In genomic region chr22:41683052-41683451, GRCh38 we compare ENCODE assay signal across 8 cellular contexts. TPM values are rescaled to one million over a fixed set of nuclear protein-coding genes. Genes with fewer than 3 reads are reported as not detected.
DNase-seq lines count a peak whose midpoint lies in the region; ATAC-seq and TF ChIP-seq lines count a peak whose summit lies in the region.

No MANE protein-coding gene starts in this region.

- H3K4me3 Mint-ChIP-seq in H9 (peak overlapping the region; percentile 97 to 99), WTC11 (peak overlapping the region; percentile 98)

- H3K23ac ChIP-seq in H9 (ENCODE audit: insufficient read length, low read depth, low read length), result no peak overlapping the region

- H3K27ac Mint-ChIP-seq in H9, result peak overlapping the region; percentile 15 to 99 (median 98); a peak in 5 of 7 replicates
- H3K27ac Mint-ChIP-seq in WTC11, result peak overlapping the region; percentile 98

- no peak overlapping the region for H3K18ac ChIP-seq in H9 (ENCODE audit: insufficient read length, low read depth, low read length)

- peaks cover 9% of the 10 kb centered on the region in 2 experiments for H3K4me1 Mint-ChIP-seq in H9
- peaks cover 10% of the 10 kb centered on the region for H3K4me1 Mint-ChIP-seq in WTC11

- CTCF ChIA-PET in WTC11 (lab: Charles Lee), result interaction anchor here (1.2 kb wide), 1 partner anchor 14 kb away, joined by 5 read pairs; no protein-coding TSS in a partner anchor

- H2BK5ac ChIP-seq in H9 (ENCODE audit: insufficient read length, low read length), result no peak overlapping the region

- H2AFZ ChIP-seq in H9 (ENCODE audit: low read length) (no peak overlapping the region), smooth muscle cell (ENCODE audit: low read depth) (no peak overlapping the region)

- H3K27me3 ChIP-seq in H9 (ENCODE audit: insufficient read depth, low read length) (no peaks in the 10 kb centered on the region), left ventricle myocardium inferior (ENCODE audit: low read depth) (no peaks in the 10 kb centered on the region), smooth muscle cell (ENCODE audit: low read depth) (no peaks in the 10 kb centered on the region)

- H3K9ac ChIP-seq in H9 (ENCODE audit: extremely low read depth, insufficient read length, low read length), result peak overlapping the region; percentile 2
- peak overlapping the region; percentile 82 for H3K9ac ChIP-seq in smooth muscle cell (ENCODE audit: low read depth)

- H3K4me3 ChIP-seq in left ventricle myocardium inferior (peak overlapping the region; percentile 75), smooth muscle cell (peak overlapping the region; percentile 67)

- H2BK20ac ChIP-seq in H9 (ENCODE audit: low read depth, low read length, poor library complexity, severe bottlenecking), result no peak overlapping the region

- H3K9me3 ChIP-seq in H9 (ENCODE audit: control insufficient read depth, low read depth, low read length) (no peaks in the 10 kb centered on the region), left ventricle myocardium inferior (replicated peaks) (no peaks in the 10 kb centered on the region), smooth muscle cell (replicated peaks; ENCODE audit: low read depth) (no peaks in the 10 kb centered on the region)

- H3K79me2 ChIP-seq in H9 (ENCODE audit: insufficient read depth, low read length) (peaks cover 27% of the 10 kb centered on the region; the same call in 1 of the 2 replicates), smooth muscle cell (ENCODE audit: low read depth) (peaks cover 93% of the 10 kb centered on the region)

- WGBS in H9 (ENCODE audit: extremely low coverage, insufficient read length, low lambda C conversion rate), result no CpG with 5 or more reads among the region's 9 CpGs
- WGBS in smooth muscle cell (ENCODE audit: low lambda C conversion rate), result 93% methylated on average over 9 of the region's 9 CpGs

- H4K20me1 ChIP-seq in H9 (ENCODE audit: control insufficient read depth, insufficient read depth, insufficient read length) (no peaks in the 10 kb centered on the region), smooth muscle cell (ENCODE audit: low read depth) (peaks cover 71% of the 10 kb centered on the region)

- no peak for ATAC-seq in WTC11

- H4K5ac ChIP-seq in H9 (ENCODE audit: insufficient read length, low read depth, low read length), result no peak overlapping the region

- H2AK5ac ChIP-seq in H9 (ENCODE audit: insufficient read length, low read length), result no peak overlapping the region

- H3K4ac ChIP-seq in H9 (ENCODE audit: low read depth, low read length), result no peak overlapping the region

- no peak overlapping the region for H3K56ac ChIP-seq in H9 (ENCODE audit: insufficient read length, low read depth, low read length)

- H2BK12ac ChIP-seq in H9 (ENCODE audit: insufficient read length, low read depth, low read length), result no peak overlapping the region

- H2BK120ac ChIP-seq in H9 (ENCODE audit: low read depth, low read length, poor library complexity, severe bottlenecking), result no peak overlapping the region

- H3K4me1 ChIP-seq in H9 (ENCODE audit: insufficient read depth, low read length) (no peaks in the 10 kb centered on the region), left ventricle myocardium inferior (peaks cover 34% of the 10 kb centered on the region), smooth muscle cell (ENCODE audit: low read depth) (peaks cover 10% of the 10 kb centered on the region)

- no peaks in the 10 kb centered on the region for H3K79me1 ChIP-seq in H9 (ENCODE audit: insufficient read depth, low read depth, low read length, poor library complexity, severe bottlenecking)

- POLR2A ChIA-PET in WTC11 (lab: Charles Lee), result no interaction called here

- DNase-seq in H9, result no peak
- no peak for DNase-seq in WTC11 (ENCODE audit: low spot score)
- DNase-seq in left ventricle myocardium inferior, result no peak
- no peak for DNase-seq in smooth muscle cell (lab: John Stamatoyannopoulos, UW; ENCODE audit: unreplicated experiment)
- no peak for DNase-seq in GF-D8 (lab: John Stamatoyannopoulos, UW)
- DNase-seq in ACHN, result no peak
- DNase-seq in NCI-H128 (lab: John Stamatoyannopoulos, UW; ENCODE audit: unreplicated experiment), result no peak
- DNase-seq in superior temporal gyrus (ENCODE audit: extremely low spot score), result no peak

- no peaks in the 10 kb centered on the region for H3K9me3 Mint-ChIP-seq in H9
- H3K9me3 Mint-ChIP-seq in WTC11, result no peaks in the 10 kb centered on the region

- in situ Hi-C loops in ACHN (cut with HindIII; ENCODE audit: low pct_ligation_motif_present, low pct_unique_long_range_greater_than_20kb, low sequenced_read_pairs), result no loop called here

- no peak overlapping the region for H3T11ph ChIP-seq in H9 (ENCODE audit: low read length)

- H3K4me2 ChIP-seq in H9 (ENCODE audit: insufficient read depth, insufficient read length, low read length), result peak overlapping the region; percentile 11
- peak overlapping the region; percentile 85 for H3K4me2 ChIP-seq in smooth muscle cell

- H3K36me3 ChIP-seq in left ventricle myocardium inferior (peaks cover 31% of the 10 kb centered on the region), smooth muscle cell (ENCODE audit: low read depth) (peaks cover 10% of the 10 kb centered on the region)

- H3K36me3 Mint-ChIP-seq in H9 (ENCODE audit: insufficient read depth in 1 of 3, low read depth in 3 of 3) (peaks cover 24 to 32% (median 25%) of the 10 kb centered on the region in 3 experiments; a peak in 6 of 7 replicates), WTC11 (peaks cover 24% of the 10 kb centered on the region)

- peaks cover 12% of the 10 kb centered on the region for H3K23me2 ChIP-seq in H9 (ENCODE audit: insufficient read length, low read depth, low read length, poor library complexity, severe bottlenecking)

- H3K27ac ChIP-seq in H9 (ENCODE audit: insufficient read length, low read depth, low read length) (no peak overlapping the region), left ventricle myocardium inferior (replicated peaks) (peak overlapping the region; percentile 88), smooth muscle cell (ENCODE audit: low read depth) (peak overlapping the region; percentile 87)

- H3K14ac ChIP-seq in H9 (ENCODE audit: insufficient read depth, low read length), result no peak overlapping the region

- no peaks in the 10 kb centered on the region for H3F3A ChIP-seq in smooth muscle cell (ENCODE audit: low read depth)

- H4K91ac ChIP-seq in H9 (ENCODE audit: insufficient read length, low read depth, low read length), result no peak overlapping the region

- H3K27me3 Mint-ChIP-seq in H9 (ENCODE audit: low read depth) (no peaks in the 10 kb centered on the region), WTC11 (ENCODE audit: low read depth) (no peaks in the 10 kb centered on the region)

- no peak overlapping the region for H4K8ac ChIP-seq in H9 (replicated peaks; ENCODE audit: insufficient read length, low read depth, low read length)

- intact Hi-C loops in left ventricle myocardium inferior (cut with micrococcal nuclease), result no loop called here

- no peak for TF ChIP-seq CTCF in H9 (conservative IDR thresholded peaks at IDR 0.05)
- no peak for TF ChIP-seq CTCF in WTC11 (IDR thresholded peaks at IDR 0.05)
- no peak for TF ChIP-seq CTCF in left ventricle myocardium inferior (IDR thresholded peaks at IDR 0.05; ENCODE audit: borderline replicate concordance)
- no peak for TF ChIP-seq CTCF in smooth muscle cell (IDR thresholded peaks at IDR 0.05; ENCODE audit: borderline replicate concordance, insufficient read depth, poor library complexity, severe bottlenecking)

- H2BK15ac ChIP-seq in H9 (ENCODE audit: low read depth, low read length), result no peak overlapping the region

TF ChIP-seq in WTC11, 78 proteins besides CTCF, POLR2A, EP300 and RAD21 (continues in another document):
- TF ChIP-seq SOX15 (CRISPR knock-in tag; IDR thresholded peaks at IDR 0.05) (no peak), NR1H2 (CRISPR knock-in tag; IDR thresholded peaks at IDR 0.05) (no peak), MAX (CRISPR knock-in tag; IDR thresholded peaks at IDR 0.05) (no peak)
- TF ChIP-seq, protein P1, sequence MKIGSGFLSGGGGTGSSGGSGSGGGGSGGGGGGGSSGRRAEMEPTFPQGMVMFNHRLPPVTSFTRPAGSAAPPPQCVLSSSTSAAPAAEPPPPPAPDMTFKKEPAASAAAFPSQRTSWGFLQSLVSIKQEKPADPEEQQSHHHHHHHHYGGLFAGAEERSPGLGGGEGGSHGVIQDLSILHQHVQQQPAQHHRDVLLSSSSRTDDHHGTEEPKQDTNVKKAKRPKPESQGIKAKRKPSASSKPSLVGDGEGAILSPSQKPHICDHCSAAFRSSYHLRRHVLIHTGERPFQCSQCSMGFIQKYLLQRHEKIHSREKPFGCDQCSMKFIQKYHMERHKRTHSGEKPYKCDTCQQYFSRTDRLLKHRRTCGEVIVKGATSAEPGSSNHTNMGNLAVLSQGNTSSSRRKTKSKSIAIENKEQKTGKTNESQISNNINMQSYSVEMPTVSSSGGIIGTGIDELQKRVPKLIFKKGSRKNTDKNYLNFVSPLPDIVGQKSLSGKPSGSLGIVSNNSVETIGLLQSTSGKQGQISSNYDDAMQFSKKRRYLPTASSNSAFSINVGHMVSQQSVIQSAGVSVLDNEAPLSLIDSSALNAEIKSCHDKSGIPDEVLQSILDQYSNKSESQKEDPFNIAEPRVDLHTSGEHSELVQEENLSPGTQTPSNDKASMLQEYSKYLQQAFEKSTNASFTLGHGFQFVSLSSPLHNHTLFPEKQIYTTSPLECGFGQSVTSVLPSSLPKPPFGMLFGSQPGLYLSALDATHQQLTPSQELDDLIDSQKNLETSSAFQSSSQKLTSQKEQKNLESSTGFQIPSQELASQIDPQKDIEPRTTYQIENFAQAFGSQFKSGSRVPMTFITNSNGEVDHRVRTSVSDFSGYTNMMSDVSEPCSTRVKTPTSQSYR (CRISPR knock-in tag; IDR thresholded peaks at IDR 0.05), result no peak

RNA-seq across cellular contexts. Expression of gene SNU13, which starts 5.6 kb away (rescaled TPM):
- total RNA-seq in H9 (2021), result 203 and 204 TPM in 2 replicates
- 188 to 207 TPM (median 188 TPM) in 3 replicates for total RNA-seq in WTC11 (2021)
- total RNA-seq in left ventricle myocardium inferior, result 197 TPM
- total RNA-seq in smooth muscle cell, result 98.2 and 142 TPM in 2 replicates
- polyA plus RNA-seq in smooth muscle cell, result 239 and 250 TPM in 2 replicates

RNA-seq across cellular contexts. Expression of gene MEI1, which starts 16.3 kb away (rescaled TPM):
- 0.20 TPM in 1 of 2 replicates, not detected in the other for total RNA-seq in H9 (2021)
- 0.16 to 1.1 TPM (median 0.35 TPM) in 3 replicates for total RNA-seq in WTC11 (2021)
- total RNA-seq in left ventricle myocardium inferior, result 0.74 TPM
- 0.18 and 0.49 TPM in 2 replicates for total RNA-seq in smooth muscle cell
- polyA plus RNA-seq in smooth muscle cell, result 2.6 and 3.2 TPM in 2 replicates
